Comparison of ENCODE assay signal across 8 cellular contexts in genomic region chr18:23587220-23587642, GRCh38. TPM values are rescaled to one million over a fixed set of nuclear protein-coding genes. Genes with fewer than 3 reads are reported as not detected.
A peak's percentile ranks its signal among the peaks of the same experiment; 100 is the strongest.
DNase-seq lines count a peak whose midpoint lies in the region; ATAC-seq and TF ChIP-seq lines count a peak whose summit lies in the region.

No MANE protein-coding gene starts in this region.

- no peak for DNase-seq in activated naive CD4-positive, alpha-beta T cell treated with anti-CD3 and anti-CD28 coated beads, Interleukin-2, amount 50 U/mL, for 16 hours
- peak; percentile 46 for DNase-seq in activated naive CD8-positive, alpha-beta T cell treated with anti-CD3 and anti-CD28 coated beads, Interleukin-2, amount 10 ng/mL, durations not matched to agents 7 days and 5 days
- DNase-seq in memory B cell (ENCODE audit: low spot score in 2 of 2): no peak
- no peak for DNase-seq in upper lobe of left lung
- no peak for DNase-seq in occipital lobe (lab: John Stamatoyannopoulos, UW)
- DNase-seq in NCI-H2227 treated with DMSO at 0.1 percent for 48 hours (lab: John Stamatoyannopoulos, UW): no peak
- DNase-seq in 8988T: no peak

- H3K36me3 ChIP-seq in upper lobe of left lung: peaks cover 0 to 4% (median 0%) of the 10 kb centered on the region in 4 donors

- no peak for TF ChIP-seq EP300 in upper lobe of left lung (IDR thresholded peaks at IDR 0.05)

- peak in 1 of 6 experiments; percentile 15 for TF ChIP-seq CTCF in upper lobe of left lung (IDR thresholded peaks at IDR 0.05)

- no peaks in the 10 kb centered on the region for H3K27me3 ChIP-seq in upper lobe of left lung

- H3K27ac Mint-ChIP-seq in activated naive CD4-positive, alpha-beta T cell treated with anti-CD3 and anti-CD28 coated beads, Interleukin-2, amount 50 U/mL, for 24 hours: peak overlapping the region; percentile 72
- peak overlapping the region; percentile 98 for H3K27ac Mint-ChIP-seq in activated naive CD8-positive, alpha-beta T cell treated with anti-CD3 and anti-CD28 coated beads, Interleukin-2, amount 10 ng/mL, durations not matched to agents 7 days and 5 days
- H3K27ac Mint-ChIP-seq in memory B cell: peak overlapping the region; percentile 96

- peak overlapping the region; percentile 83 for H3K4me3 Mint-ChIP-seq in activated naive CD4-positive, alpha-beta T cell treated with anti-CD3 and anti-CD28 coated beads, Interleukin-2, amount 50 U/mL, for 24 hours
- peak overlapping the region; percentile 94 for H3K4me3 Mint-ChIP-seq in activated naive CD8-positive, alpha-beta T cell treated with anti-CD3 and anti-CD28 coated beads, Interleukin-2, amount 10 ng/mL, durations not matched to agents 7 days and 5 days
- H3K4me3 Mint-ChIP-seq in memory B cell: peak overlapping the region; percentile 92

- POLR2A ChIA-PET in activated naive CD8-positive, alpha-beta T cell treated with anti-CD3 and anti-CD28 coated beads, Interleukin-2, amount 10 ng/mL, durations not matched to agents 7 days and 5 days (lab: Charles Lee): no interaction called here

- no peaks in the 10 kb centered on the region for H3K9me3 ChIP-seq in upper lobe of left lung

- H3K4me1 Mint-ChIP-seq in activated naive CD4-positive, alpha-beta T cell treated with anti-CD3 and anti-CD28 coated beads, Interleukin-2, amount 50 U/mL, for 24 hours: peaks cover 35% of the 10 kb centered on the region
- H3K4me1 Mint-ChIP-seq in activated naive CD8-positive, alpha-beta T cell treated with anti-CD3 and anti-CD28 coated beads, Interleukin-2, amount 10 ng/mL, durations not matched to agents 7 days and 5 days: peaks cover 23% of the 10 kb centered on the region
- peaks cover 15% of the 10 kb centered on the region for H3K4me1 Mint-ChIP-seq in memory B cell

- peaks cover 24 to 40% (median 29%) of the 10 kb centered on the region in 4 donors for H3K4me1 ChIP-seq in upper lobe of left lung

- H3K36me3 Mint-ChIP-seq in activated naive CD4-positive, alpha-beta T cell treated with anti-CD3 and anti-CD28 coated beads, Interleukin-2, amount 50 U/mL, for 24 hours: no peaks in the 10 kb centered on the region
- peaks cover 1% of the 10 kb centered on the region for H3K36me3 Mint-ChIP-seq in activated naive CD8-positive, alpha-beta T cell treated with anti-CD3 and anti-CD28 coated beads, Interleukin-2, amount 10 ng/mL, durations not matched to agents 7 days and 5 days
- H3K36me3 Mint-ChIP-seq in memory B cell: peaks cover 2% of the 10 kb centered on the region

- no peak for ATAC-seq in activated naive CD8-positive, alpha-beta T cell treated with anti-CD3 and anti-CD28 coated beads, Interleukin-2, amount 10 ng/mL, durations not matched to agents 7 days and 5 days (ENCODE audit: low read depth)
- ATAC-seq in memory B cell (ENCODE audit: low read depth) (no peak), upper lobe of left lung (ENCODE audit: low FRiP score in 2 of 2) (no peak)

- WGBS in upper lobe of left lung, 2 donors: 36 to 37% methylated on average over 7 of the region's 7 CpGs

- no peak for TF ChIP-seq POLR2A in upper lobe of left lung (IDR thresholded peaks at IDR 0.05)

- peak overlapping the region; percentile 99 to 100 (median 100) for H3K27ac ChIP-seq in upper lobe of left lung

- H3K27me3 Mint-ChIP-seq in activated naive CD4-positive, alpha-beta T cell treated with anti-CD3 and anti-CD28 coated beads, Interleukin-2, amount 50 U/mL, for 24 hours: no peaks in the 10 kb centered on the region
- H3K27me3 Mint-ChIP-seq in activated naive CD8-positive, alpha-beta T cell treated with anti-CD3 and anti-CD28 coated beads, Interleukin-2, amount 10 ng/mL, durations not matched to agents 7 days and 5 days: peaks cover 15% of the 10 kb centered on the region
- H3K27me3 Mint-ChIP-seq in memory B cell: no peaks in the 10 kb centered on the region

- no peaks in the 10 kb centered on the region for H3K9me3 Mint-ChIP-seq in activated naive CD4-positive, alpha-beta T cell treated with anti-CD3 and anti-CD28 coated beads, Interleukin-2, amount 50 U/mL, for 24 hours
- H3K9me3 Mint-ChIP-seq in activated naive CD8-positive, alpha-beta T cell treated with anti-CD3 and anti-CD28 coated beads, Interleukin-2, amount 10 ng/mL, durations not matched to agents 7 days and 5 days: no peaks in the 10 kb centered on the region
- H3K9me3 Mint-ChIP-seq in memory B cell: no peaks in the 10 kb centered on the region

- peak overlapping the region in 3 of 4 donors; percentile 58 to 80 (median 68) for H3K4me3 ChIP-seq in upper lobe of left lung

RNA-seq across cellular contexts. Expression of gene NPC1, which starts 0.9 kb away (rescaled TPM):
- total RNA-seq in activated naive CD8-positive, alpha-beta T cell treated with anti-CD3 and anti-CD28 coated beads, Interleukin-2, amount 10 ng/mL, durations not matched to agents 7 days and 5 days: 10 to 100 TPM; 54.5 to 55.3 TPM
- total RNA-seq in upper lobe of left lung: 100 to 1,000 TPM; 117 to 437 (median 167) TPM
- 25.3 TPM for total RNA-seq in occipital lobe
